In genomic region chr1:64834734-64835133, GRCh38 we compare ENCODE assay signal across 14 cellular contexts.
DNase-seq lines count a peak whose midpoint lies in the region; ATAC-seq, FAIRE-seq and TF ChIP-seq lines count a peak whose summit lies in the region.
"Had no signal": no experiment of that assay in that cellular context is flagged by ENCODE, and none has a peak within 500 bp of the region (broad histone marks: within the 10 kb centered on the region; RNA-seq: fewer than 3 reads in every experiment).

No MANE protein-coding gene starts in this region.

- H3K27ac Mint-ChIP-seq in activated CD4-positive, alpha-beta T cell treated with anti-CD3 and anti-CD28 coated beads for 36 hours, result no peak overlapping the region
- H3K27ac Mint-ChIP-seq in activated CD4-positive, alpha-beta T cell treated with anti-CD3 and anti-CD28 coated beads, Interleukin-2, amount 10 ng/mL, durations not matched to agents 7 days and 5 days, result no peak overlapping the region
- peak overlapping the region; percentile 5 for H3K27ac Mint-ChIP-seq in activated naive CD8-positive, alpha-beta T cell
- H3K27ac Mint-ChIP-seq: activated CD4-positive, alpha-beta memory T cell treated with anti-CD3 and anti-CD28 coated beads, Interleukin-2, amount 10 ng/mL, durations not matched to agents 7 days and 5 days; dendritic cell treated with granulocyte-macrophage colony-stimulating factor and Interleukin-4, amounts not matched to agents 40 ng/mL and 50 ng/mL, for 4 days had no signal

- no peak for TF ChIP-seq CTCF in D721Med (IDR thresholded peaks at IDR 0.05; ENCODE audit: insufficient read depth, missing control alignments)

- POLR2A ChIA-PET in activated CD4-positive, alpha-beta T cell treated with anti-CD3 and anti-CD28 coated beads for 36 hours (lab: Charles Lee), result no interaction called here
- POLR2A ChIA-PET in activated CD4-positive, alpha-beta T cell treated with anti-CD3 and anti-CD28 coated beads, Interleukin-2, amount 10 ng/mL, durations not matched to agents 7 days and 5 days (lab: Charles Lee), result no interaction called here

- CTCF ChIA-PET in activated CD4-positive, alpha-beta T cell treated with anti-CD3 and anti-CD28 coated beads for 36 hours (lab: Charles Lee), result no interaction called here
- CTCF ChIA-PET in activated CD4-positive, alpha-beta T cell treated with anti-CD3 and anti-CD28 coated beads, Interleukin-2, amount 10 ng/mL, durations not matched to agents 7 days and 5 days (lab: Charles Lee), result no interaction called here

- intact Hi-C loops in activated CD4-positive, alpha-beta T cell treated with anti-CD3 and anti-CD28 coated beads for 36 hours (cut with DNase I, micrococcal nuclease), result loop anchor here in 1 of 2 experiments (5.0 kb wide), 1 partner anchor 313 kb away; the partner anchor contains the start of gene AK4
- intact Hi-C loops in head of caudate nucleus (cut with DNase I), result no loop called here

- no peak for DNase-seq in activated CD4-positive, alpha-beta T cell treated with anti-CD3 and anti-CD28 coated beads for 36 hours
- DNase-seq in activated CD4-positive, alpha-beta T cell treated with anti-CD3 and anti-CD28 coated beads, Interleukin-2, amount 10 ng/mL, durations not matched to agents 7 days and 5 days, result no peak
- DNase-seq in fibroblast of peridontal ligament (ENCODE audit: extremely low read depth) (peak; percentile 68), renal cortical epithelial cell (ENCODE audit: low read depth) (peak; percentile 79), head of caudate nucleus (no peak), D721Med (ENCODE audit: insufficient read length, low spot score) (no peak), NCI-H446 (lab: John Stamatoyannopoulos, UW) (no peak)
- DNase-seq: 8988T; activated CD4-positive, alpha-beta memory T cell treated with anti-CD3 and anti-CD28 coated beads, Interleukin-2, amount 10 ng/mL, durations not matched to agents 7 days and 5 days; heart left ventricle; left ventricle myocardium superior had no signal

- no peak for FAIRE-seq in D721Med (lab: Jason Lieb, UNC)

- ATAC-seq in activated CD4-positive, alpha-beta T cell treated with anti-CD3 and anti-CD28 coated beads for 36 hours, result peak; percentile 67
- ATAC-seq: heart left ventricle, left ventricle myocardium superior had no signal

- no peaks in the 10 kb centered on the region for H3K27me3 Mint-ChIP-seq in activated CD4-positive, alpha-beta T cell treated with anti-CD3 and anti-CD28 coated beads for 36 hours
- H3K27me3 Mint-ChIP-seq in activated CD4-positive, alpha-beta T cell treated with anti-CD3 and anti-CD28 coated beads, Interleukin-2, amount 10 ng/mL, durations not matched to agents 7 days and 5 days, result no peaks in the 10 kb centered on the region
- no peaks in the 10 kb centered on the region for H3K27me3 Mint-ChIP-seq in activated naive CD8-positive, alpha-beta T cell
- H3K27me3 Mint-ChIP-seq: activated CD4-positive, alpha-beta memory T cell treated with anti-CD3 and anti-CD28 coated beads, Interleukin-2, amount 10 ng/mL, durations not matched to agents 7 days and 5 days; activated naive CD4-positive, alpha-beta T cell treated with anti-CD3 and anti-CD28 coated beads, Interleukin-2, amount 50 U/mL, for 24 hours; dendritic cell treated with granulocyte-macrophage colony-stimulating factor and Interleukin-4, amounts not matched to agents 40 ng/mL and 50 ng/mL, for 4 days had no signal

- H3K9me3 Mint-ChIP-seq in activated CD4-positive, alpha-beta T cell treated with anti-CD3 and anti-CD28 coated beads for 36 hours (ENCODE audit: low read depth), result no peaks in the 10 kb centered on the region
- H3K9me3 Mint-ChIP-seq in activated CD4-positive, alpha-beta T cell treated with anti-CD3 and anti-CD28 coated beads, Interleukin-2, amount 10 ng/mL, durations not matched to agents 7 days and 5 days, result no peaks in the 10 kb centered on the region
- no peaks in the 10 kb centered on the region for H3K9me3 Mint-ChIP-seq in activated naive CD8-positive, alpha-beta T cell (ENCODE audit: low read depth)
- H3K9me3 Mint-ChIP-seq: activated CD4-positive, alpha-beta memory T cell treated with anti-CD3 and anti-CD28 coated beads, Interleukin-2, amount 10 ng/mL, durations not matched to agents 7 days and 5 days; activated naive CD4-positive, alpha-beta T cell treated with anti-CD3 and anti-CD28 coated beads, Interleukin-2, amount 50 U/mL, for 24 hours; dendritic cell treated with granulocyte-macrophage colony-stimulating factor and Interleukin-4, amounts not matched to agents 40 ng/mL and 50 ng/mL, for 4 days had no signal

- H3K36me3 Mint-ChIP-seq in activated CD4-positive, alpha-beta T cell treated with anti-CD3 and anti-CD28 coated beads for 36 hours (ENCODE audit: low read depth), result peaks cover 52% of the 10 kb centered on the region
- H3K36me3 Mint-ChIP-seq in activated CD4-positive, alpha-beta T cell treated with anti-CD3 and anti-CD28 coated beads, Interleukin-2, amount 10 ng/mL, durations not matched to agents 7 days and 5 days (ENCODE audit: low read depth), result peaks cover 61% of the 10 kb centered on the region
- no peaks in the 10 kb centered on the region for H3K36me3 Mint-ChIP-seq in activated naive CD8-positive, alpha-beta T cell

- H3K4me1 Mint-ChIP-seq in activated CD4-positive, alpha-beta T cell treated with anti-CD3 and anti-CD28 coated beads for 36 hours, result peaks cover 9% of the 10 kb centered on the region
- H3K4me1 Mint-ChIP-seq in activated CD4-positive, alpha-beta T cell treated with anti-CD3 and anti-CD28 coated beads, Interleukin-2, amount 10 ng/mL, durations not matched to agents 7 days and 5 days, result peaks cover 6% of the 10 kb centered on the region
- H3K4me1 Mint-ChIP-seq in activated naive CD8-positive, alpha-beta T cell (ENCODE audit: low read depth), result peaks cover 5% of the 10 kb centered on the region

- no peak overlapping the region for H3K4me3 Mint-ChIP-seq in activated CD4-positive, alpha-beta T cell treated with anti-CD3 and anti-CD28 coated beads for 36 hours
- no peak overlapping the region for H3K4me3 Mint-ChIP-seq in activated CD4-positive, alpha-beta T cell treated with anti-CD3 and anti-CD28 coated beads, Interleukin-2, amount 10 ng/mL, durations not matched to agents 7 days and 5 days
- H3K4me3 Mint-ChIP-seq in activated naive CD8-positive, alpha-beta T cell, result no peak overlapping the region
- H3K4me3 Mint-ChIP-seq: activated CD4-positive, alpha-beta memory T cell treated with anti-CD3 and anti-CD28 coated beads, Interleukin-2, amount 10 ng/mL, durations not matched to agents 7 days and 5 days; activated naive CD4-positive, alpha-beta T cell treated with anti-CD3 and anti-CD28 coated beads, Interleukin-2, amount 50 U/mL, for 24 hours; dendritic cell treated with granulocyte-macrophage colony-stimulating factor and Interleukin-4, amounts not matched to agents 40 ng/mL and 50 ng/mL, for 4 days had no signal

Comparison
In these comparisons a context has a peak if more than half of its experiments do, and no peak if none do; other contexts are left out.
1. DNase-seq: peak in fibroblast of peridontal ligament (single experiment) and renal cortical epithelial cell (single experiment); none in activated CD4-positive, alpha-beta T cell treated with anti-CD3 and anti-CD28 coated beads for 36 hours (single experiment), activated CD4-positive, alpha-beta T cell treated with anti-CD3 and anti-CD28 coated beads, Interleukin-2, amount 10 ng/mL, durations not matched to agents 7 days and 5 days (single experiment), head of caudate nucleus (0 of 42), D721Med (single experiment) and NCI-H446 (0 of 2).